Comparison of ENCODE assay signal across 11 cellular contexts in genomic region chr1:1359316-1359667, GRCh38. TPM values are rescaled to one million over a fixed set of nuclear protein-coding genes. Genes with fewer than 3 reads are reported as not detected.
DNase-seq lines count a peak whose midpoint lies in the region; ATAC-seq and TF ChIP-seq lines count a peak whose summit lies in the region.
"Had no signal": no experiment of that assay in that cellular context is flagged by ENCODE, and none has a peak within 500 bp of the region (broad histone marks: within the 10 kb centered on the region; RNA-seq: fewer than 3 reads in every experiment).

No MANE protein-coding gene starts in this region.

- H3K4me3 Mint-ChIP-seq in activated naive CD4-positive, alpha-beta T cell treated with anti-CD3 and anti-CD28 coated beads, Interleukin-2, amount 10 ng/mL, durations not matched to agents 7 days and 5 days: no peak overlapping the region

- peak overlapping the region in 1 of 2 donors; percentile 42 for H3K9ac ChIP-seq in mucosa of rectum (ENCODE audit: low read depth in 1 of 2, low read length in 2 of 2)

- peak overlapping the region; percentile 29 for H3K27ac Mint-ChIP-seq in activated naive CD4-positive, alpha-beta T cell treated with anti-CD3 and anti-CD28 coated beads, Interleukin-2, amount 10 ng/mL, durations not matched to agents 7 days and 5 days

- intact Hi-C loops in upper lobe of right lung (cut with DNase I): no loop called here

- ATAC-seq in upper lobe of right lung: no peak
- ATAC-seq in HG02610 (IDR thresholded peaks at IDR 0.05; ENCODE audit: unreplicated experiment): no peak

- peaks cover 15 to 16% of the 10 kb centered on the region in 2 donors for H3K27me3 ChIP-seq in mucosa of rectum (ENCODE audit: control insufficient read depth in 2 of 2, insufficient read depth in 2 of 2, low read length in 2 of 2)
- peaks cover 13% of the 10 kb centered on the region for H3K27me3 ChIP-seq in upper lobe of right lung
- H3K27me3 ChIP-seq: BE2C had no signal

- H3K36me3 ChIP-seq in mucosa of rectum (ENCODE audit: control insufficient read depth in 2 of 2, insufficient read depth in 2 of 2, low read length in 2 of 2): no peaks in the 10 kb centered on the region
- H3K36me3 ChIP-seq in upper lobe of right lung: no peaks in the 10 kb centered on the region
- H3K36me3 ChIP-seq: BE2C had no signal

- H3K4me1 ChIP-seq in mucosa of rectum (ENCODE audit: control insufficient read depth in 2 of 2, insufficient read depth in 2 of 2, low read length in 2 of 2) (peaks cover 4% of the 10 kb centered on the region in 2 donors), upper lobe of right lung (peaks cover 25% of the 10 kb centered on the region)

- TF ChIP-seq CTCF in cardiac fibroblast (IDR thresholded peaks at IDR 0.05; ENCODE audit: low read depth, low read length) (no peak), upper lobe of right lung (IDR thresholded peaks at IDR 0.05) (no peak)

- H3K27me3 Mint-ChIP-seq in activated naive CD4-positive, alpha-beta T cell treated with anti-CD3 and anti-CD28 coated beads, Interleukin-2, amount 10 ng/mL, durations not matched to agents 7 days and 5 days: peaks cover 80% of the 10 kb centered on the region

- H3K4me3 ChIP-seq in cardiac fibroblast (replicated peaks in 1 of 2; ENCODE audit: low read depth in 2 of 2, low read length in 2 of 2) (no peak overlapping the region), mucosa of rectum (ENCODE audit: low read length in 2 of 2) (no peak overlapping the region), upper lobe of right lung (no peak overlapping the region)

- H3K4me1 Mint-ChIP-seq in activated naive CD4-positive, alpha-beta T cell treated with anti-CD3 and anti-CD28 coated beads, Interleukin-2, amount 10 ng/mL, durations not matched to agents 7 days and 5 days: peaks cover 19% of the 10 kb centered on the region

- CTCF ChIA-PET in activated naive CD4-positive, alpha-beta T cell treated with anti-CD3 and anti-CD28 coated beads, Interleukin-2, amount 10 ng/mL, durations not matched to agents 7 days and 5 days (lab: Charles Lee): no interaction called here

- DNase-seq in activated naive CD4-positive, alpha-beta T cell treated with anti-CD3 and anti-CD28 coated beads, Interleukin-2, amount 10 ng/mL, durations not matched to agents 7 days and 5 days: peak; percentile 46
- no peak for DNase-seq in activated naive CD4-positive, alpha-beta T cell treated with anti-CD3 and anti-CD28 coated beads, Interleukin-2, amount 50 U/mL, for 16 hours
- DNase-seq in cardiac fibroblast (ENCODE audit: low read depth in 2 of 2) (peak; percentile 40 to 61), upper lobe of right lung (no peak), retina (no peak)
- no peak for DNase-seq in activated CD4-positive, alpha-beta T cell treated with anti-CD3 and anti-CD28 coated beads for 4 hours
- DNase-seq: central memory CD4-positive, alpha-beta T cell; naive B cell had no signal

- no peaks in the 10 kb centered on the region for H3K9me3 ChIP-seq in mucosa of rectum (ENCODE audit: control insufficient read depth in 2 of 2, low read length in 2 of 2)
- no peaks in the 10 kb centered on the region for H3K9me3 ChIP-seq in upper lobe of right lung
- H3K9me3 ChIP-seq: BE2C had no signal

- H3K27ac ChIP-seq in mucosa of rectum (ENCODE audit: low read depth in 2 of 2, low read length in 2 of 2): peak overlapping the region; percentile 79 to 82
- peak overlapping the region; percentile 81 for H3K27ac ChIP-seq in upper lobe of right lung

- H3K36me3 Mint-ChIP-seq in activated naive CD4-positive, alpha-beta T cell treated with anti-CD3 and anti-CD28 coated beads, Interleukin-2, amount 10 ng/mL, durations not matched to agents 7 days and 5 days: no peaks in the 10 kb centered on the region

- H3K9me3 Mint-ChIP-seq in activated naive CD4-positive, alpha-beta T cell treated with anti-CD3 and anti-CD28 coated beads, Interleukin-2, amount 10 ng/mL, durations not matched to agents 7 days and 5 days: no peaks in the 10 kb centered on the region
- H3K9me3 Mint-ChIP-seq: naive B cell had no signal

RNA-seq across cellular contexts. Expression of gene MXRA8, which starts 0.9 kb away (rescaled TPM):
- total RNA-seq in upper lobe of right lung: 66.3 TPM

RNA-seq across cellular contexts. Expression of gene DVL1, which starts 10.1 kb away (rescaled TPM):
- total RNA-seq in upper lobe of right lung: 66.0 TPM

RNA-seq across cellular contexts. Expression of gene AURKAIP1, which starts 15.7 kb away (rescaled TPM):
- 92.1 TPM for total RNA-seq in upper lobe of right lung

RNA-seq across cellular contexts. Expression of gene TAS1R3, which starts 28.2 kb away (rescaled TPM):
- total RNA-seq in upper lobe of right lung: 0.32 TPM

RNA-seq across cellular contexts. Expression of gene CPTP, which starts 34.7 kb away (rescaled TPM):
- 20.4 TPM for total RNA-seq in upper lobe of right lung

Comparison
In these comparisons a context has a peak if more than half of its experiments do, and no peak if none do; other contexts are left out.
1. DNase-seq: peak in activated naive CD4-positive, alpha-beta T cell treated with anti-CD3 and anti-CD28 coated beads, Interleukin-2, amount 10 ng/mL, durations not matched to agents 7 days and 5 days (single experiment) and cardiac fibroblast (2 of 2); none in activated naive CD4-positive, alpha-beta T cell treated with anti-CD3 and anti-CD28 coated beads, Interleukin-2, amount 50 U/mL, for 16 hours (single experiment), upper lobe of right lung (single experiment), retina (single experiment) and activated CD4-positive, alpha-beta T cell treated with anti-CD3 and anti-CD28 coated beads for 4 hours (0 of 2).